In genomic region chr16:86495756-86496261, GRCh38 we compare ENCODE assay signal across 23 cellular contexts. TPM values are rescaled to one million over a fixed set of nuclear protein-coding genes. Genes with fewer than 3 reads are reported as not detected.
DNase-seq lines count a peak whose midpoint lies in the region; TF ChIP-seq lines count a peak whose summit lies in the region.
"Had no signal": no experiment of that assay in that cellular context is flagged by ENCODE, and none has a peak within 500 bp of the region (broad histone marks: within the 10 kb centered on the region; RNA-seq: fewer than 3 reads in every experiment).

No MANE protein-coding gene starts in this region.

- H3K36me3 ChIP-seq in esophagus (ENCODE audit: control insufficient read depth in 2 of 2, insufficient read depth in 2 of 2, low read length in 1 of 2) (no peaks in the 10 kb centered on the region), muscle layer of colon (ENCODE audit: insufficient read depth, low read length) (no peaks in the 10 kb centered on the region), stomach (no peaks in the 10 kb centered on the region), ovary (no peaks in the 10 kb centered on the region)
- H3K36me3 ChIP-seq: uterus had no signal

- H3K9ac ChIP-seq in muscle layer of colon (ENCODE audit: low read length) = peak overlapping the region; percentile 86

- intact Hi-C loops in stomach (cut with DNase I; ENCODE audit: low total_unique reads) = no loop called here
- intact Hi-C loops in ovary (cut with DNase I) = no loop called here

- H3K4me3 ChIP-seq in esophagus (ENCODE audit: low read depth in 1 of 2, low read length in 2 of 2) (no peak overlapping the region), muscle layer of colon (ENCODE audit: low read depth in 1 of 2, low read length in 2 of 2) (peak overlapping the region; percentile 44 to 58), stomach (peak overlapping the region; percentile 22 to 48 (median 38)), ovary (no peak overlapping the region)
- H3K4me3 ChIP-seq: SJSA1, uterus had no signal

- TF ChIP-seq CTCF in stomach (IDR thresholded peaks at IDR 0.05) (no peak), ovary (IDR thresholded peaks at IDR 0.05) (no peak), endothelial cell (IDR thresholded peaks at IDR 0.05; ENCODE audit: unreplicated experiment) (no peak)

- H3K27ac ChIP-seq in esophagus (ENCODE audit: low read depth in 2 of 2, low read length in 1 of 2) (peak overlapping the region; percentile 87), muscle layer of colon (ENCODE audit: low read depth, low read length) (peak overlapping the region; percentile 89), stomach (peak overlapping the region; percentile 79 to 99 (median 91)), ovary (no peak overlapping the region)
- H3K27ac ChIP-seq: C4-2B, SJSA1, uterus, VCaP had no signal

- DNase-seq in stomach = no peak
- no peak for DNase-seq in inferior parietal cortex (ENCODE audit: extremely low spot score)
- no peak for DNase-seq in ovary
- DNase-seq in NCI-H187 treated with DMSO at 0.1 percent for 48 hours (lab: John Stamatoyannopoulos, UW) = no peak
- no peak for DNase-seq in endothelial cell (ENCODE audit: low spot score)
- DNase-seq: activated CD8-positive, alpha-beta memory T cell treated with anti-CD3 and anti-CD28 coated beads, Interleukin-2, amount 50 U/mL, for 4 hours; activated effector memory CD4-positive, alpha-beta T cell treated with Interleukin-2 at 50 U/mL for 16 hours; EL; GOT3; MM.1S; NCI-H1417 treated with DMSO at 0.1 percent for 48 hours; occipital lobe; right cardiac atrium; stimulated activated CD4-positive, alpha-beta T cell treated with anti-CD3 and anti-CD28 coated beads, Interleukin-15, amount 100 ng/mL, for 24 hours; T-helper 17 cell; uterus had no signal

- TF ChIP-seq POLR2A in stomach (IDR thresholded peaks at IDR 0.05) (no peak), ovary (IDR thresholded peaks at IDR 0.05) (no peak)

- H3K4me1 ChIP-seq in esophagus (ENCODE audit: control insufficient read depth in 2 of 2, insufficient read depth in 2 of 2, low read length in 1 of 2) (peaks cover 0 to 2% of the 10 kb centered on the region in 2 donors), muscle layer of colon (ENCODE audit: insufficient read depth, low read length) (peaks cover 37% of the 10 kb centered on the region), stomach (peaks cover 0 to 47% (median 21%) of the 10 kb centered on the region in 4 donors), ovary (ENCODE audit: insufficient read depth) (no peaks in the 10 kb centered on the region)

- H3K4me1 Mint-ChIP-seq in IgD-negative memory B cell (peaks cover 1 to 7% (median 2%) of the 10 kb centered on the region in 3 donors), endothelial cell (ENCODE audit: unreplicated experiment) (peaks cover 6% of the 10 kb centered on the region)

- peaks cover 66% of the 10 kb centered on the region for H3K27me3 Mint-ChIP-seq in IgD-negative memory B cell
- peaks cover 26% of the 10 kb centered on the region for H3K27me3 Mint-ChIP-seq in endothelial cell (ENCODE audit: unreplicated experiment)

- H3K36me3 Mint-ChIP-seq in IgD-negative memory B cell (peaks cover 2% of the 10 kb centered on the region), endothelial cell (ENCODE audit: low read depth, unreplicated experiment) (no peaks in the 10 kb centered on the region)
- H3K36me3 Mint-ChIP-seq: brain had no signal

- H3K9me3 Mint-ChIP-seq in IgD-negative memory B cell (no peaks in the 10 kb centered on the region), endothelial cell (ENCODE audit: unreplicated experiment) (no peaks in the 10 kb centered on the region)

- H3K4me3 Mint-ChIP-seq in IgD-negative memory B cell (no peak overlapping the region), endothelial cell (ENCODE audit: unreplicated experiment) (no peak overlapping the region)
- H3K4me3 Mint-ChIP-seq: T-helper 17 cell had no signal

- WGBS in esophagus, 2 donors = 19 to 29% methylated on average over 16 of the region's 16 CpGs
- 12 to 24% (median 15%) methylated on average over 16 of the region's 16 CpGs for WGBS in stomach, 5 donors
- 10 to 13% (median 10%) methylated on average over 16 of the region's 16 CpGs for WGBS in ovary, 3 donors

- H3K9me3 ChIP-seq in esophagus (ENCODE audit: control insufficient read depth in 2 of 2, insufficient read depth in 1 of 2, low read depth in 1 of 2, low read length in 1 of 2) (no peaks in the 10 kb centered on the region), muscle layer of colon (ENCODE audit: low read length) (no peaks in the 10 kb centered on the region), stomach (no peaks in the 10 kb centered on the region), ovary (no peaks in the 10 kb centered on the region)
- H3K9me3 ChIP-seq: SJSA1, uterus had no signal

- H3K27me3 ChIP-seq in esophagus (ENCODE audit: control insufficient read depth in 1 of 2, insufficient read depth in 2 of 2, low read length in 2 of 2) = peaks cover 2 to 14% of the 10 kb centered on the region in 2 donors
- peaks cover 0 to 8% of the 10 kb centered on the region in 2 donors for H3K27me3 ChIP-seq in muscle layer of colon (ENCODE audit: control insufficient read depth in 1 of 2, insufficient read depth in 2 of 2, low read length in 2 of 2)
- H3K27me3 ChIP-seq in stomach = peaks cover 10 to 90% (median 75%) of the 10 kb centered on the region in 3 donors
- H3K27me3 ChIP-seq in ovary = no peaks in the 10 kb centered on the region
- H3K27me3 ChIP-seq: SJSA1 had no signal

- TF ChIP-seq EP300 in stomach (IDR thresholded peaks at IDR 0.05) (no peak), ovary (IDR thresholded peaks at IDR 0.05) (no peak)

- peak overlapping the region; percentile 39 to 92 (median 80) for H3K27ac Mint-ChIP-seq in IgD-negative memory B cell
- H3K27ac Mint-ChIP-seq in endothelial cell (ENCODE audit: unreplicated experiment) = no peak overlapping the region
- H3K27ac Mint-ChIP-seq: T-helper 17 cell had no signal

RNA-seq across cellular contexts. Expression of gene FOXF1, which starts 14.5 kb away (rescaled TPM):
- polyA plus RNA-seq in IgD-negative memory B cell (not detected), esophagus (1 to 10 TPM; 2.1 to 4.6 TPM), stomach (10 to 100 TPM; 15.7 to 18.2 (median 17.7) TPM), ovary (under 1 TPM; 0.23 to 0.70 TPM)
- total RNA-seq in stomach (10 to 100 TPM; 18.4 to 37.9 (median 26.9) TPM), ovary (1 to 10 TPM in 2 of 7 donors, under 1 TPM in 5; 0.22 to 1.5 (median 0.45) TPM), endothelial cell (ENCODE audit: unreplicated experiment) (0.69 TPM)
- total RNA-seq: T-helper 17 cell had no signal

RNA-seq across cellular contexts. Expression of gene MTHFSD, which starts 59.2 kb away (rescaled TPM):
- polyA plus RNA-seq in IgD-negative memory B cell = 19.1 TPM
- 10 to 100 TPM in 1 of 2 donors, 1 to 10 TPM in 1; 9.7 to 14.1 TPM for polyA plus RNA-seq in esophagus
- total RNA-seq in stomach = 10 to 100 TPM in 2 of 5 donors, 1 to 10 TPM in 3; 3.5 to 23.1 (median 8.0) TPM
- 10 to 100 TPM in 1 of 3 donors, 1 to 10 TPM in 2; 4.8 to 13.0 (median 7.0) TPM for polyA plus RNA-seq in stomach
- 10 to 100 TPM; 12.4 to 24.9 (median 22.5) TPM for total RNA-seq in ovary
- 10 to 100 TPM; 11.0 to 16.5 TPM for polyA plus RNA-seq in ovary
- total RNA-seq in endothelial cell (ENCODE audit: unreplicated experiment) = 30.6 TPM

Comparison
In these comparisons a context has a peak if more than half of its experiments do, and no peak if none do; other contexts are left out.
1. H3K27ac ChIP-seq: peak in esophagus (2 of 2), muscle layer of colon (single experiment) and stomach (5 of 5); none in ovary (0 of 2).
2. H3K4me3 ChIP-seq: peak in muscle layer of colon (2 of 2) and stomach (4 of 4); none in esophagus (0 of 2) and ovary (single experiment).